7 cellular contexts compared by ENCODE assay signal in genomic region chr22:50581950-50582561, GRCh38. TPM values are rescaled to one million over a fixed set of nuclear protein-coding genes. Genes with fewer than 3 reads are reported as not detected.
A peak's percentile ranks its signal among the peaks of the same experiment; 100 is the strongest.
DNase-seq lines count a peak whose midpoint lies in the region; ATAC-seq and TF ChIP-seq lines count a peak whose summit lies in the region.
"Had no signal": no experiment of that assay in that cellular context is flagged by ENCODE, and none has a peak within 500 bp of the region (broad histone marks: within the 10 kb centered on the region; RNA-seq: fewer than 3 reads in every experiment).

No MANE protein-coding gene starts in this region.

- no peaks in the 10 kb centered on the region for H3K36me3 Mint-ChIP-seq in T-helper 17 cell (ENCODE audit: low read depth)

- peak; percentile 35 for DNase-seq in NCI-H2196 (lab: John Stamatoyannopoulos, UW; ENCODE audit: unreplicated experiment)
- DNase-seq in NCI-H2196 treated with DMSO at 0.1 percent for 48 hours (lab: John Stamatoyannopoulos, UW; ENCODE audit: unreplicated experiment), result no peak
- peak in 1 of 3 donors; percentile 19 for DNase-seq in T-helper 17 cell
- DNase-seq in stimulated activated naive CD8-positive, alpha-beta T cell treated with anti-CD3 and anti-CD28 coated beads, Interleukin-15, amount 100 ng/mL, for 72 hours, result peak in 1 of 2 donors; percentile 53
- DNase-seq in D341Med (ENCODE audit: low spot score), result no peak

- no peak for ATAC-seq in T-helper 17 cell
- ATAC-seq in gastroesophageal sphincter, result no peak
- peak; percentile 13 for ATAC-seq in stimulated activated naive CD8-positive, alpha-beta T cell treated with anti-CD3 and anti-CD28 coated beads, Interleukin-15, amount 100 ng/mL, for 72 hours

- H3K27ac Mint-ChIP-seq in T-helper 17 cell, result peak overlapping the region; percentile 84
- peak overlapping the region; percentile 97 to 98 for H3K27ac Mint-ChIP-seq in stimulated activated naive CD8-positive, alpha-beta T cell treated with anti-CD3 and anti-CD28 coated beads, Interleukin-15, amount 100 ng/mL, for 72 hours

- H3K4me3 ChIP-seq in gastroesophageal sphincter, result peak overlapping the region; percentile 51 to 96

- peak overlapping the region; percentile 95 for H3K4me3 Mint-ChIP-seq in T-helper 17 cell
- peak overlapping the region; percentile 90 to 97 for H3K4me3 Mint-ChIP-seq in stimulated activated naive CD8-positive, alpha-beta T cell treated with anti-CD3 and anti-CD28 coated beads, Interleukin-15, amount 100 ng/mL, for 72 hours

- H3K27me3 ChIP-seq in gastroesophageal sphincter, result peaks cover 4% of the 10 kb centered on the region

- peaks cover 0 to 48% (median 29%) of the 10 kb centered on the region in 3 donors for H3K4me1 ChIP-seq in gastroesophageal sphincter

- no peak for TF ChIP-seq CTCF in gastroesophageal sphincter (IDR thresholded peaks at IDR 0.05)

- no peak for TF ChIP-seq POLR2A in gastroesophageal sphincter (IDR thresholded peaks at IDR 0.05)

- H3K27me3 Mint-ChIP-seq in T-helper 17 cell, result no peaks in the 10 kb centered on the region
- no peaks in the 10 kb centered on the region for H3K27me3 Mint-ChIP-seq in stimulated activated naive CD8-positive, alpha-beta T cell treated with anti-CD3 and anti-CD28 coated beads, Interleukin-15, amount 100 ng/mL, for 72 hours

- peak overlapping the region; percentile 81 to 100 (median 98) for H3K27ac ChIP-seq in gastroesophageal sphincter

- no peaks in the 10 kb centered on the region for H3K9me3 Mint-ChIP-seq in stimulated activated naive CD8-positive, alpha-beta T cell treated with anti-CD3 and anti-CD28 coated beads, Interleukin-15, amount 100 ng/mL, for 72 hours

- TF ChIP-seq EP300 in gastroesophageal sphincter (IDR thresholded peaks at IDR 0.05), result no peak

- H3K9me3 ChIP-seq in T-helper 17 cell (ENCODE audit: control insufficient read depth, low read length, poor library complexity, severe bottlenecking), result no peaks in the 10 kb centered on the region
- H3K9me3 ChIP-seq in gastroesophageal sphincter, result no peaks in the 10 kb centered on the region

- peaks cover 18% of the 10 kb centered on the region for H3K4me1 Mint-ChIP-seq in T-helper 17 cell
- peaks cover 49% of the 10 kb centered on the region for H3K4me1 Mint-ChIP-seq in stimulated activated naive CD8-positive, alpha-beta T cell treated with anti-CD3 and anti-CD28 coated beads, Interleukin-15, amount 100 ng/mL, for 72 hours

- H3K36me3 ChIP-seq in gastroesophageal sphincter, result peaks cover 0 to 8% of the 10 kb centered on the region in 2 donors

- WGBS in gastroesophageal sphincter (ENCODE audit: low coverage in 1 of 2), 2 donors, result 20 to 40% methylated on average over 1 to 2 of the region's 45 CpGs

RNA-seq across cellular contexts. Expression of gene CHKB, which starts 0.6 kb away (rescaled TPM):
- total RNA-seq in T-helper 17 cell, result 100 to 1,000 TPM; 133 to 181 TPM
- total RNA-seq in gastroesophageal sphincter, result 10 to 100 TPM; 16.6 to 39.8 (median 33.1) TPM

RNA-seq across cellular contexts. Expression of gene CPT1B, which starts 3.8 kb away (rescaled TPM):
- 10 to 100 TPM; 40.0 to 59.5 TPM for total RNA-seq in T-helper 17 cell
- 10 to 100 TPM in 1 of 4 donors, 1 to 10 TPM in 3; 3.1 to 13.4 (median 6.5) TPM for total RNA-seq in gastroesophageal sphincter

RNA-seq across cellular contexts. Expression of gene MAPK8IP2, which starts 18.5 kb away (rescaled TPM):
- total RNA-seq in T-helper 17 cell, result under 1 TPM; 0.08 to 0.17 TPM
- total RNA-seq in gastroesophageal sphincter, result 1 to 10 TPM in 3 of 4 donors, under 1 TPM in 1; 0.93 to 3.7 (median 2.3) TPM

RNA-seq across cellular contexts. Expression of gene SYCE3, which starts 19.3 kb away (rescaled TPM):
- total RNA-seq in T-helper 17 cell (not detected), gastroesophageal sphincter (not detected)
- total RNA-seq: pulmonary artery endothelial cell had no signal

RNA-seq across cellular contexts. Expression of gene KLHDC7B, which starts 36.4 kb away (rescaled TPM):
- total RNA-seq in T-helper 17 cell, result 1 to 10 TPM; 3.8 to 5.1 TPM
- under 1 TPM in 3 of 4 donors, not detected in 1; 0.08 to 0.31 (median 0.27) TPM for total RNA-seq in gastroesophageal sphincter
- total RNA-seq: pulmonary artery endothelial cell had no signal
